14 cellular contexts compared by ENCODE assay signal in the genomic region with DNA sequence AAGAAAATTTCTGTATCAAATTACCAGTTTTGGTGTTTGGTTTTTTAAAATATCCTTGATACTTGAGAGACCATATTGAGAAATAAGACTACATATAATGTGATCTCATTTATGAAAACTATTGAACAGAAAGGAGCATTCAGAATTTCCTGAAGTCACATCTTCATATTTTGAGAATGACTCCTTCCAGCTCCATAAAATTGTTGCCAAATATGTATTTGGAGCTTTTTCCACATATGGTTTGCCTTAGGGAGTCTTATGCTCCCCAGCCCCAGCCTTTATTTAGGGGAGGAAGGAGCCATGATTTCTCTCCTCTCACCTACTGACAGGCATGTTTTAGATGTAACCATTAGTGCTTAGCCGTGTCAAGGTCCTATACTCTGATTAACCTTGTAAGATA.
"Had no signal": no experiment of that assay in that cellular context is flagged by ENCODE, and none has a peak within 500 bp of the region (broad histone marks: within the 10 kb centered on the region; RNA-seq: fewer than 3 reads in every experiment).

No MANE protein-coding gene starts in this region.

- H3K9me3 ChIP-seq: esophagus muscularis mucosa, tibial artery, uterus had no signal

- H3K36me3 ChIP-seq: brain microvascular endothelial cell, esophagus muscularis mucosa, tibial artery, uterus had no signal

- H3K27ac Mint-ChIP-seq: activated naive CD4-positive, alpha-beta T cell treated with anti-CD3 and anti-CD28 coated beads, Interleukin-2, amount 10 ng/mL, durations not matched to agents 7 days and 5 days; activated T-helper 17 cell treated with anti-CD3 and anti-CD28 coated beads, Interleukin-2, amount 50 U/mL, for 72 hours; immature natural killer cell; WTC11 had no signal

- H3K4me3 ChIP-seq: esophagus muscularis mucosa, smooth muscle cell, tibial artery, uterus had no signal

- H3K36me3 Mint-ChIP-seq: activated naive CD4-positive, alpha-beta T cell treated with anti-CD3 and anti-CD28 coated beads, Interleukin-2, amount 10 ng/mL, durations not matched to agents 7 days and 5 days had no signal

- DNase-seq: activated CD4-positive, alpha-beta T cell treated with anti-CD3 and anti-CD28 coated beads for 48 hours; activated naive CD4-positive, alpha-beta T cell treated with anti-CD3 and anti-CD28 coated beads, Interleukin-2, amount 10 ng/mL, durations not matched to agents 7 days and 5 days; activated T-cell treated with anti-CD3 and anti-CD28 coated beads for 4 hours; amygdala; brain microvascular endothelial cell; immature natural killer cell; left colon; naive B cell; tibial artery; uterus had no signal

- H3K4me1 ChIP-seq: esophagus muscularis mucosa, tibial artery, uterus had no signal

- H3K9me3 Mint-ChIP-seq: activated naive CD4-positive, alpha-beta T cell treated with anti-CD3 and anti-CD28 coated beads, Interleukin-2, amount 10 ng/mL, durations not matched to agents 7 days and 5 days; activated T-helper 17 cell treated with anti-CD3 and anti-CD28 coated beads, Interleukin-2, amount 50 U/mL, for 72 hours had no signal

- ATAC-seq: activated T-helper 17 cell treated with anti-CD3 and anti-CD28 coated beads, Interleukin-2, amount 50 U/mL, for 72 hours; left colon; WTC11 had no signal

- H3K27me3 Mint-ChIP-seq: activated naive CD4-positive, alpha-beta T cell treated with anti-CD3 and anti-CD28 coated beads, Interleukin-2, amount 10 ng/mL, durations not matched to agents 7 days and 5 days; activated T-helper 17 cell treated with anti-CD3 and anti-CD28 coated beads, Interleukin-2, amount 50 U/mL, for 72 hours; naive B cell had no signal

- H3K27me3 ChIP-seq: brain microvascular endothelial cell, esophagus muscularis mucosa, tibial artery, uterus had no signal

- H3K4me1 Mint-ChIP-seq: activated naive CD4-positive, alpha-beta T cell treated with anti-CD3 and anti-CD28 coated beads, Interleukin-2, amount 10 ng/mL, durations not matched to agents 7 days and 5 days; activated T-helper 17 cell treated with anti-CD3 and anti-CD28 coated beads, Interleukin-2, amount 50 U/mL, for 72 hours; immature natural killer cell had no signal

- H3K4me3 Mint-ChIP-seq: activated naive CD4-positive, alpha-beta T cell treated with anti-CD3 and anti-CD28 coated beads, Interleukin-2, amount 10 ng/mL, durations not matched to agents 7 days and 5 days; activated T-helper 17 cell treated with anti-CD3 and anti-CD28 coated beads, Interleukin-2, amount 50 U/mL, for 72 hours; immature natural killer cell; naive B cell; WTC11 had no signal
